Comparison of ENCODE assay signal across 8 cellular contexts in genomic region chr17:7132511-7133094, GRCh38. TPM values are rescaled to one million over a fixed set of nuclear protein-coding genes. Genes with fewer than 3 reads are reported as not detected.
DNase-seq lines count a peak whose midpoint lies in the region; ATAC-seq and TF ChIP-seq lines count a peak whose summit lies in the region.

No MANE protein-coding gene starts in this region.

- peaks cover 28% of the 10 kb centered on the region for H3K4me1 Mint-ChIP-seq in activated T-cell treated with anti-CD3 and anti-CD28 coated beads, Interleukin-2, amount 50 U/mL, for 4 hours (ENCODE audit: low read depth)
- no peaks in the 10 kb centered on the region for H3K4me1 Mint-ChIP-seq in MCF 10A (ENCODE audit: insufficient read depth, unreplicated experiment)

- no peak overlapping the region for H3K27ac Mint-ChIP-seq in MCF 10A (ENCODE audit: low read depth, unreplicated experiment)

- no TSS peak for BruUV-seq in MCF 10A (replicated peaks; lab: Mats Ljungman, UMichigan)

- CTCF ChIA-PET in MCF 10A (lab: Yijun Ruan, JAX) = interaction anchor here (0.9 to 6.9 kb wide), 5 partner anchors 45 to 86 kb away, joined by 5 to 113 read pairs (median 11); no protein-coding TSS in a partner anchor

- H3K27me3 ChIP-seq in HUES64 (ENCODE audit: insufficient read depth, low read length) = peaks cover 28% of the 10 kb centered on the region

- H3K27me3 Mint-ChIP-seq in activated T-cell treated with anti-CD3 and anti-CD28 coated beads, Interleukin-2, amount 50 U/mL, for 4 hours (ENCODE audit: low read depth) = peaks cover 6% of the 10 kb centered on the region
- no peaks in the 10 kb centered on the region for H3K27me3 Mint-ChIP-seq in MCF 10A (ENCODE audit: insufficient read depth, unreplicated experiment)

- H3K9ac ChIP-seq in HUES64 (ENCODE audit: low read depth, low read length) = peak overlapping the region; percentile 40

- no peaks in the 10 kb centered on the region for H3K36me3 ChIP-seq in HUES64 (ENCODE audit: insufficient read depth, low read length)

- no peak for TF ChIP-seq CTCF in MCF 10A (IDR thresholded peaks at IDR 0.05; ENCODE audit: unreplicated experiment)

- POLR2A ChIA-PET in MCF 10A (lab: Yijun Ruan, JAX) = interaction anchor here (0.6 kb wide), 1 partner anchor 106 kb away, joined by 3 read pairs; no protein-coding TSS in a partner anchor

- intact Hi-C loops in MCF 10A (cut with micrococcal nuclease) = no loop called here

- no peaks in the 10 kb centered on the region for H3K9me3 Mint-ChIP-seq in activated T-cell treated with anti-CD3 and anti-CD28 coated beads, Interleukin-2, amount 50 U/mL, for 4 hours
- no peaks in the 10 kb centered on the region for H3K9me3 Mint-ChIP-seq in MCF 10A (ENCODE audit: unreplicated experiment)

- H3K4me3 Mint-ChIP-seq in activated T-cell treated with anti-CD3 and anti-CD28 coated beads, Interleukin-2, amount 50 U/mL, for 4 hours = peak overlapping the region; percentile 47
- no peak overlapping the region for H3K4me3 Mint-ChIP-seq in MCF 10A (ENCODE audit: unreplicated experiment)

- H3K4me1 ChIP-seq in HUES64 (ENCODE audit: insufficient read depth, low read length) = peaks cover 27% of the 10 kb centered on the region

- H3K36me3 Mint-ChIP-seq in activated T-cell treated with anti-CD3 and anti-CD28 coated beads, Interleukin-2, amount 50 U/mL, for 4 hours (ENCODE audit: insufficient read depth) = no peaks in the 10 kb centered on the region
- H3K36me3 Mint-ChIP-seq in MCF 10A (ENCODE audit: insufficient read depth, unreplicated experiment) = no peaks in the 10 kb centered on the region

- ATAC-seq in activated T-cell treated with anti-CD3 and anti-CD28 coated beads, Interleukin-2, amount 50 U/mL, for 4 hours = peak; percentile 97
- peak; percentile 47 for ATAC-seq in left lobe of liver

- 0% methylated on average over 6 of the region's 7 CpGs for WGBS in HUES64

- no peaks in the 10 kb centered on the region for H3K9me3 ChIP-seq in HUES64 (ENCODE audit: insufficient read depth, low read depth, low read length)

- H3K4me3 ChIP-seq in HUES64 (ENCODE audit: low read length) = peak overlapping the region; percentile 17; the same call in 1 of the 2 replicates

- DNase-seq in GM19240 (ENCODE audit: insufficient read length, low spot score) = peak; percentile 43
- peak; percentile 40 for DNase-seq in activated T-cell treated with anti-CD3 and anti-CD28 coated beads, Interleukin-2, amount 50 U/mL, for 4 hours
- peak; percentile 59 for DNase-seq in left lobe of liver (ENCODE audit: low spot score)
- DNase-seq in stimulated activated naive CD4-positive, alpha-beta T cell treated with Interleukin-2 at 50 U/mL for 16 hours (lab: John Stamatoyannopoulos, UW) = peak; percentile 41
- DNase-seq in NCI-H1105 (lab: John Stamatoyannopoulos, UW) = no peak
- no peak for DNase-seq in EL
- no peak for DNase-seq in MCF 10A (ENCODE audit: unreplicated experiment)

- peak overlapping the region; percentile 96 for H3K27ac ChIP-seq in HUES64 (ENCODE audit: low read depth, low read length)

RNA-seq across cellular contexts. Expression of gene ASGR2, which starts 18.0 kb away (rescaled TPM):
- polyA plus RNA-seq in HUES64 (2013, experiment 1 of 2) = 0.55 TPM
- 0.82 TPM for polyA plus RNA-seq in HUES64 (2013, experiment 2 of 2)
- under 1 TPM in 1 of 3 donors, not detected in 2; 0.25 TPM for total RNA-seq in activated T-cell treated with anti-CD3 and anti-CD28 coated beads, Interleukin-2, amount 50 U/mL, for 4 hours
- total RNA-seq in left lobe of liver = 442 TPM
- total RNA-seq in MCF 10A (2022) = not detected in 2 replicates

RNA-seq across cellular contexts. Expression of gene ASGR1, which starts 46.6 kb away (rescaled TPM):
- 8.3 TPM for polyA plus RNA-seq in HUES64 (2013, experiment 1 of 2)
- polyA plus RNA-seq in HUES64 (2013, experiment 2 of 2) = 12.5 TPM
- 1 to 10 TPM in 2 of 3 donors, under 1 TPM in 1; 0.63 to 1.3 (median 1.1) TPM for total RNA-seq in activated T-cell treated with anti-CD3 and anti-CD28 coated beads, Interleukin-2, amount 50 U/mL, for 4 hours
- 526 TPM for total RNA-seq in left lobe of liver
- 0.37 and 0.59 TPM in 2 replicates for total RNA-seq in MCF 10A (2022)

RNA-seq across cellular contexts. Expression of gene CLEC10A, which starts 52.6 kb away (rescaled TPM):
- 2.1 TPM for polyA plus RNA-seq in HUES64 (2013, experiment 1 of 2)
- polyA plus RNA-seq in HUES64 (2013, experiment 2 of 2) = 1.5 TPM
- not detected for total RNA-seq in activated T-cell treated with anti-CD3 and anti-CD28 coated beads, Interleukin-2, amount 50 U/mL, for 4 hours
- total RNA-seq in left lobe of liver (1.1 TPM), MCF 10A (2022) (not detected in 2 replicates)

Comparison
In these comparisons a context has a peak if more than half of its experiments do, and no peak if none do; other contexts are left out.
1. DNase-seq: peak in GM19240 (single experiment), activated T-cell treated with anti-CD3 and anti-CD28 coated beads, Interleukin-2, amount 50 U/mL, for 4 hours (single experiment), left lobe of liver (single experiment) and stimulated activated naive CD4-positive, alpha-beta T cell treated with Interleukin-2 at 50 U/mL for 16 hours (single experiment); none in NCI-H1105 (single experiment), EL (single experiment) and MCF 10A (single experiment).
2. RNA of gene ASGR2, which starts 18.0 kb away (total RNA-seq): 442 TPM in left lobe of liver (single experiment); 0.25 TPM in activated T-cell treated with anti-CD3 and anti-CD28 coated beads, Interleukin-2, amount 50 U/mL, for 4 hours and not detected in MCF 10A; every median in the first group is over 100 times any median in the second.
3. RNA of gene ASGR1, which starts 46.6 kb away (total RNA-seq): 526 TPM in left lobe of liver (single experiment); 0.63 to 1.3 TPM in activated T-cell treated with anti-CD3 and anti-CD28 coated beads, Interleukin-2, amount 50 U/mL, for 4 hours and 0.37 to 0.59 TPM in MCF 10A; every median in the first group is over 100 times any median in the second.